In the genomic region with DNA sequence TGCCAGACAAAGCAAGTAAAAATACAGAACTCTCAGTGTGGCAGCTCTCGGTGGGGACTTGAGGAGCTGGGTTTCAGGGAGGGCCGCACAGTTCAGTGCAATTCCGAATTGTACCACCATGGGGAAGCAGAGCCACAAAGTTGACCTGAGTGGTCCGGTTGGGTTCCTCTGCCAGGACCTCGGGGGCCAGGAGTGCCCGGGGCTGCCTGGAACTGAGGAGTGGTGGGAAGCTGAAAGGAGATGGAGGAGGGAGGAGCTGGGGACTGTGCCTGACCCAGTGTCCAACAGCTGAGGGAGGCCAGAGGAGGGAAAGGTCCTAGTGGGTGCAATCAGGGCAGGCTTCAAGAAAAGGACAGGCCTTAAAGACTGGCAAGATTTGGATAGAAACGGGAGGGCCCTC, we compare ENCODE assay signal across 8 cellular contexts. TPM values are rescaled to one million over a fixed set of nuclear protein-coding genes. Genes with fewer than 3 reads are reported as not detected.
DNase-seq lines count a peak whose midpoint lies in the region; ATAC-seq, FAIRE-seq and TF ChIP-seq lines count a peak whose summit lies in the region.

No MANE protein-coding gene starts in this region.

- H3K4me2 ChIP-seq in H1 (ENCODE audit: insufficient read depth in 1 of 2, low read depth in 2 of 2, low read length in 2 of 2): no peak overlapping the region

- H3K27me3 ChIP-seq in H1 (replicated peaks in 1 of 4; ENCODE audit: control insufficient read depth in 3 of 4, extremely low read depth in 1 of 4, insufficient read depth in 3 of 4, low read length in 3 of 4): peaks cover 0 to 5% (median 0%) of the 10 kb centered on the region in 4 experiments; a peak in 1 of 7 replicates
- no peaks in the 10 kb centered on the region for H3K27me3 ChIP-seq in stomach

- DNase-seq in DMS114 treated with DMSO at 0.1 percent for 48 hours (lab: John Stamatoyannopoulos, UW; ENCODE audit: unreplicated experiment): peak; percentile 73
- DNase-seq in H54 (ENCODE audit: insufficient read length, low spot score): peak; percentile 61
- DNase-seq in NCI-H2029 treated with DMSO at 0.1 percent for 48 hours (lab: John Stamatoyannopoulos, UW): peak; percentile 15
- peak; percentile 75 to 91 for DNase-seq in H1 (ENCODE audit: low read depth in 1 of 2, low spot score in 2 of 2)
- peak; percentile 65 to 75 for DNase-seq in lung microvascular endothelial cell (ENCODE audit: low read depth in 2 of 2)
- DNase-seq in stomach: peak; percentile 54

- no peak overlapping the region for H2AK5ac ChIP-seq in H1 (ENCODE audit: low read depth, low read length)

- no peak overlapping the region for H4K91ac ChIP-seq in H1 (replicated peaks; ENCODE audit: insufficient read length, low read length)

- H2BK20ac ChIP-seq in H1 (ENCODE audit: low read length): no peak overlapping the region

- no peaks in the 10 kb centered on the region for H3K79me1 ChIP-seq in H1 (ENCODE audit: low read depth, low read length)

- FAIRE-seq in H54 (lab: Jason Lieb, UNC) (no peak), H1 (lab: Jason Lieb, UNC) (peak; percentile 77)

- no peak overlapping the region for H4K8ac ChIP-seq in H1 (ENCODE audit: extremely low read depth, insufficient read depth, low read length)

- H3K4me1 ChIP-seq in H1 (replicated peaks in 1 of 4; ENCODE audit: control insufficient read depth in 3 of 4, insufficient read depth in 4 of 4, low read length in 3 of 4) (no peaks in the 10 kb centered on the region; a peak in 1 of 7 replicates), stomach (peaks cover 0 to 2% (median under 1%) of the 10 kb centered on the region in 4 donors)

- WGBS in H1 (ENCODE audit: extremely low coverage in 1 of 2, insufficient coverage in 1 of 2, insufficient read length in 1 of 2, insufficient replicate concordance in 2 of 2, low coverage in 1 of 2, low lambda C conversion rate in 2 of 2, missing lambda C conversion rate in 1 of 2), 2 experiments: 21% methylated on average over 7 of the region's 7 CpGs; no CpG with 5 or more reads in 1 of the 2 experiments
- 13 to 17% (median 17%) methylated on average over 7 of the region's 7 CpGs for WGBS in stomach, 5 donors

- H3K23ac ChIP-seq in H1 (ENCODE audit: insufficient read length): no peak overlapping the region

- TF ChIP-seq CTCF in WI38 (IDR thresholded peaks at IDR 0.05; ENCODE audit: low read depth, low read length): peak; percentile 72
- TF ChIP-seq CTCF in H1 (IDR thresholded peaks at IDR 0.05; ENCODE audit: control extremely low read depth in 1 of 3, insufficient read depth in 1 of 3, low read depth in 1 of 3, low read length in 3 of 3): peak; percentile 87 to 94 (median 90)
- peak in 5 of 7 experiments; percentile 61 to 77 (median 67) for TF ChIP-seq CTCF in stomach (IDR thresholded peaks at IDR 0.05)

- H2BK12ac ChIP-seq in H1 (ENCODE audit: low read depth, low read length): no peak overlapping the region

- no peak overlapping the region for H4K5ac ChIP-seq in H1 (ENCODE audit: insufficient read length, low read depth, low read length)

- ATAC-seq in GM18519 (IDR thresholded peaks at IDR 0.05; ENCODE audit: low FRiP score, unreplicated experiment): no peak

- no peak overlapping the region for H3K18ac ChIP-seq in H1 (ENCODE audit: extremely low read depth, low read length)

- H3K36me3 ChIP-seq in H1 (ENCODE audit: control insufficient read depth in 2 of 4, insufficient read depth in 4 of 4, low read length in 3 of 4): no peaks in the 10 kb centered on the region
- no peaks in the 10 kb centered on the region for H3K36me3 ChIP-seq in stomach

- no peak overlapping the region for H3K56ac ChIP-seq in H1 (replicated peaks; ENCODE audit: insufficient read length, low read depth, low read length)

- no peak overlapping the region for H2BK15ac ChIP-seq in H1 (ENCODE audit: low read length)

- no peaks in the 10 kb centered on the region for H4K20me1 ChIP-seq in H1 (replicated peaks in 1 of 2; ENCODE audit: control insufficient read depth in 1 of 2, insufficient read depth in 2 of 2, low read length in 2 of 2)

- peak; percentile 97 for TF ChIP-seq RAD21 in H1 (IDR thresholded peaks at IDR 0.05 in 1 of 2, conservative IDR thresholded peaks at IDR 0.05 in 1 of 2; ENCODE audit: low read depth in 2 of 2, low read length in 2 of 2)

- H3K27ac ChIP-seq in H1 (ENCODE audit: low read depth, low read length): no peak overlapping the region
- no peak overlapping the region for H3K27ac ChIP-seq in stomach

- H2BK120ac ChIP-seq in H1 (replicated peaks; ENCODE audit: low read depth, low read length): no peak overlapping the region

- POLR2A ChIA-PET in H1 (lab: Charles Lee; ENCODE audit: partially characterized antibody): interaction anchor here (0.7 to 1.4 kb wide), 5 partner anchors 13 to 359 kb away, joined by 3 to 4 read pairs (median 3); no protein-coding TSS in a partner anchor

- no peak overlapping the region for H2BK5ac ChIP-seq in H1 (ENCODE audit: low read depth, low read length)

- no peak overlapping the region for H3K9ac ChIP-seq in H1 (replicated peaks in 1 of 4; ENCODE audit: extremely low read depth in 1 of 4, low read depth in 3 of 4, low read length in 3 of 4)

- intact Hi-C loops in stomach (cut with DNase I; ENCODE audit: low total_unique reads): loop anchor here (10.0 kb wide), 2 partner anchors 163 to 307 kb away; no protein-coding TSS in a partner anchor

- no peak overlapping the region for H3K4ac ChIP-seq in H1 (replicated peaks; ENCODE audit: insufficient read length, low read depth, low read length)

- H3K14ac ChIP-seq in H1 (ENCODE audit: insufficient read length): no peak overlapping the region

- H3K79me2 ChIP-seq in H1 (ENCODE audit: control insufficient read depth in 1 of 2, insufficient read depth in 2 of 2, low read length in 2 of 2): no peaks in the 10 kb centered on the region

- no peak overlapping the region for H3K4me3 ChIP-seq in WI38 (ENCODE audit: low read depth, low read length)
- H3K4me3 ChIP-seq in H1 (ENCODE audit: extremely low read depth in 1 of 4, insufficient read depth in 2 of 4, low read depth in 3 of 4, low read length in 4 of 4): no peak overlapping the region
- no peak overlapping the region for H3K4me3 ChIP-seq in stomach

- CTCF ChIA-PET in H1 (lab: Charles Lee; ENCODE audit: partially characterized antibody): interaction anchor here (0.6 to 6.4 kb wide), 53 partner anchors 8 to 559 kb away, joined by 3 to 165 read pairs (median 4); partner anchors contain the start of gene TRH

- 0 out of 2 replicates have a peak overlapping the region, but pooled peaks have one; percentile 76 for H2AFZ ChIP-seq in H1 (ENCODE audit: low read length)

- H3K9me3 ChIP-seq in H1 (ENCODE audit: insufficient read depth in 2 of 2, low read depth in 1 of 2, low read length in 1 of 2) (no peaks in the 10 kb centered on the region), stomach (peaks cover 0 to 7% (median 3%) of the 10 kb centered on the region in 4 donors)

- no peak for TF ChIP-seq EP300 in H1 (IDR thresholded peaks at IDR 0.05; ENCODE audit: borderline replicate concordance in 1 of 2, low read depth in 2 of 2, low read length in 2 of 2)
- no peak for TF ChIP-seq EP300 in stomach (IDR thresholded peaks at IDR 0.05)

- TF ChIP-seq POLR2A in H54 (IDR thresholded peaks at IDR 0.05; ENCODE audit: low read depth, low read length) (no peak), H1 (IDR thresholded peaks at IDR 0.05; ENCODE audit: control extremely low read depth in 1 of 2, low read depth in 2 of 2, low read length in 2 of 2) (no peak), stomach (IDR thresholded peaks at IDR 0.05) (no peak)

- peaks cover 2% of the 10 kb centered on the region; the same call in 1 of the 2 replicates for H3K23me2 ChIP-seq in H1 (ENCODE audit: low read depth, low read length)

TF ChIP-seq in H1, 55 proteins besides CTCF, POLR2A, EP300 and RAD21:
- TF ChIP-seq TBP (IDR thresholded peaks at IDR 0.05; ENCODE audit: low read depth, low read length): 0 out of 2 replicates have a peak, but pooled peaks have one; percentile 32
- TF ChIP-seq, protein P1, sequence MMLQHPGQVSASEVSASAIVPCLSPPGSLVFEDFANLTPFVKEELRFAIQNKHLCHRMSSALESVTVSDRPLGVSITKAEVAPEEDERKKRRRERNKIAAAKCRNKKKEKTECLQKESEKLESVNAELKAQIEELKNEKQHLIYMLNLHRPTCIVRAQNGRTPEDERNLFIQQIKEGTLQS (IDR thresholded peaks at IDR 0.05; ENCODE audit: insufficient read depth, low read depth, low read length): no peak

RNA-seq across cellular contexts. Expression of gene TRH, which starts 32.2 kb away (rescaled TPM):
- total RNA-seq in H1 (2021; fragmentation: NEBNext Ultra II Directional; extraction: Animal tissue kit (Norgen Biotek cat#: 25700)): not detected in 2 replicates
- 0.03 TPM in 1 of 2 replicates, not detected in the other for polyA plus RNA-seq in H1 (2011; rRNA removed)
- polyA plus RNA-seq in H1 (2011; cell fraction: cytosol; rRNA removed): not detected
- 0.13 TPM for polyA plus RNA-seq in H1 (2011; cell fraction: nucleus; rRNA removed)
- 0.14 to 0.22 TPM in 2 of 4 replicates, not detected in the others for polyA plus RNA-seq in H1 (2012, experiment 1 of 2)
- not detected for polyA plus RNA-seq in H1 (2012, experiment 2 of 2)
- 0.08 TPM for polyA plus RNA-seq in H1 (2013, experiment 1 of 2)
- polyA plus RNA-seq in H1 (2013, experiment 2 of 2): 0.17 TPM
- not detected in 2 replicates for polyA minus RNA-seq in H1 (2011; rRNA and poly(A)+ RNA removed)
- polyA minus RNA-seq in H1 (2011; cell fraction: cytosol; rRNA and poly(A)+ RNA removed): not detected
- not detected for polyA minus RNA-seq in H1 (2011; cell fraction: nucleus; rRNA and poly(A)+ RNA removed)
- not detected in 2 replicates for total RNA-seq in lung microvascular endothelial cell
- total RNA-seq in stomach: under 1 TPM in 1 of 5 donors, not detected in 4; 0.37 TPM
- polyA plus RNA-seq in stomach: not detected

RNA-seq across cellular contexts. Expression of gene TMCC1, which starts 48.8 kb away (rescaled TPM):
- total RNA-seq in H1 (2021; fragmentation: NEBNext Ultra II Directional; extraction: Animal tissue kit (Norgen Biotek cat#: 25700)): 21.6 and 27.1 TPM in 2 replicates
- polyA plus RNA-seq in H1 (2011; rRNA removed): 8.4 and 10.4 TPM in 2 replicates
- 11.9 TPM for polyA plus RNA-seq in H1 (2011; cell fraction: cytosol; rRNA removed)
- 9.0 TPM for polyA plus RNA-seq in H1 (2011; cell fraction: nucleus; rRNA removed)
- 9.7 to 13.6 TPM (median 11.3 TPM) in 4 replicates for polyA plus RNA-seq in H1 (2012, experiment 1 of 2)
- polyA plus RNA-seq in H1 (2012, experiment 2 of 2): 0.89 TPM
- 9.0 TPM for polyA plus RNA-seq in H1 (2013, experiment 1 of 2)
- 9.7 TPM for polyA plus RNA-seq in H1 (2013, experiment 2 of 2)
- 29.4 and 31.7 TPM in 2 replicates for polyA minus RNA-seq in H1 (2011; rRNA and poly(A)+ RNA removed)
- polyA minus RNA-seq in H1 (2011; cell fraction: cytosol; rRNA and poly(A)+ RNA removed): 15.9 TPM
- 38.1 TPM for polyA minus RNA-seq in H1 (2011; cell fraction: nucleus; rRNA and poly(A)+ RNA removed)
- total RNA-seq in lung microvascular endothelial cell: 18.1 and 58.7 TPM in 2 replicates
- 10 to 100 TPM in 2 of 5 donors, 1 to 10 TPM in 3; 7.8 to 26.6 (median 8.9) TPM for total RNA-seq in stomach
- polyA plus RNA-seq in stomach: 10 to 100 TPM in 1 of 3 donors, 1 to 10 TPM in 2; 5.0 to 11.6 (median 9.6) TPM

Comparison
In these comparisons a context has a peak if more than half of its experiments do, and no peak if none do; other contexts are left out.
1. DNase-seq: peak in every context shown above with its lines; median percentile 83 in H1; 73 in DMS114 treated with DMSO at 0.1 percent for 48 hours; 70 in lung microvascular endothelial cell; 61 in H54; 54 in stomach; 15 in NCI-H2029 treated with DMSO at 0.1 percent for 48 hours.